ENCODE assay signal across 9 cellular contexts in genomic region chr1:225845633-225846259, GRCh38. TPM values are rescaled to one million over a fixed set of nuclear protein-coding genes. Genes with fewer than 3 reads are reported as not detected.
A peak's percentile ranks its signal among the peaks of the same experiment; 100 is the strongest.
DNase-seq lines count a peak whose midpoint lies in the region; ATAC-seq and TF ChIP-seq lines count a peak whose summit lies in the region.
"Had no signal": no experiment of that assay in that cellular context is flagged by ENCODE, and none has a peak within 500 bp of the region (broad histone marks: within the 10 kb centered on the region; RNA-seq: fewer than 3 reads in every experiment).

No MANE protein-coding gene starts in this region.

- no peaks in the 10 kb centered on the region for H3K27me3 Mint-ChIP-seq in CD8-positive, alpha-beta T cell (ENCODE audit: low read depth)

- H3K27ac Mint-ChIP-seq in CD8-positive, alpha-beta T cell = peak overlapping the region; percentile 52

- no peak overlapping the region for H3K4me3 ChIP-seq in CD8-positive, alpha-beta T cell (ENCODE audit: low read depth, low read length)
- H3K4me3 ChIP-seq in HFF-Myc (replicated peaks; ENCODE audit: low read depth, low read length) (no peak overlapping the region), OCI-LY7 (ENCODE audit: low read depth, low read length, poor library complexity, severe bottlenecking) (no peak overlapping the region), right atrium auricular region (no peak overlapping the region)

- no TSS peak for BruUV-seq in OCI-LY7 (replicated peaks; lab: Mats Ljungman, UMichigan)

- peak in 3 of 7 experiments; percentile 27 to 39 (median 39) for DNase-seq in CD8-positive, alpha-beta T cell
- peak; percentile 38 for DNase-seq in HFF-Myc (ENCODE audit: extremely low read depth, low read depth)
- peak; percentile 74 for DNase-seq in OCI-LY7 (ENCODE audit: low spot score)
- peak; percentile 71 for DNase-seq in amniotic stem cell (lab: John Stamatoyannopoulos, UW)
- DNase-seq in right atrium auricular region (ENCODE audit: low spot score) = peak; percentile 84
- peak; percentile 70 for DNase-seq in retina
- no peak for DNase-seq in GM19238 (ENCODE audit: insufficient read length, low spot score)

- H3K79me2 ChIP-seq in OCI-LY7 (ENCODE audit: insufficient read depth, low read depth, low read length) = no peaks in the 10 kb centered on the region

- no peak overlapping the region for H3K4me3 Mint-ChIP-seq in CD8-positive, alpha-beta T cell

- CTCF ChIA-PET in CD8-positive, alpha-beta T cell (lab: Charles Lee) = interaction anchor here (0.6 to 2.5 kb wide), 9 partner anchors 11 to 289 kb away, joined by 3 to 12 read pairs (median 5); partner anchors contain the start of gene TMEM63A
- CTCF ChIA-PET in OCI-LY7 (lab: Charles Lee; ENCODE audit: unreplicated experiment) = interaction anchor here (0.5 kb wide), 1 partner anchor 371 kb away, joined by 3 read pairs; no protein-coding TSS in a partner anchor

- H2AFZ ChIP-seq in OCI-LY7 (ENCODE audit: low read length) = no peak overlapping the region

- intact Hi-C loops in CD8-positive, alpha-beta T cell (cut with DNase I, micrococcal nuclease) = loop anchor here (5.0 kb wide), 3 partner anchors 67 to 368 kb away; partner anchors contain the start of gene SRP9 (in 2 of the 2)
- intact Hi-C loops in OCI-LY7 (cut with micrococcal nuclease; ENCODE audit: unreplicated experiment) = loop anchor here (1.0 to 5.0 kb wide), 2 partner anchors 193 to 291 kb away; partner anchors contain the start of gene ENAH

- H3K4me1 ChIP-seq in CD8-positive, alpha-beta T cell (ENCODE audit: insufficient read depth, low read length) = peaks cover 54% of the 10 kb centered on the region
- H3K4me1 ChIP-seq in OCI-LY7 (ENCODE audit: insufficient read depth, low read length, poor library complexity, severe bottlenecking) = peaks cover 49% of the 10 kb centered on the region
- H3K4me1 ChIP-seq in right atrium auricular region = peaks cover 0 to 37% of the 10 kb centered on the region in 2 donors

- H4K20me1 ChIP-seq in OCI-LY7 (ENCODE audit: insufficient read depth, low read length) = no peaks in the 10 kb centered on the region

- H3K27ac ChIP-seq in CD8-positive, alpha-beta T cell (ENCODE audit: low read depth, low read length) = no peak overlapping the region
- H3K27ac ChIP-seq in OCI-LY7 (ENCODE audit: low read depth, low read length, poor library complexity, severe bottlenecking) = no peak overlapping the region
- H3K27ac ChIP-seq in right atrium auricular region = peak overlapping the region in 1 of 2 donors; percentile 21

- no peaks in the 10 kb centered on the region for H3K9me3 Mint-ChIP-seq in CD8-positive, alpha-beta T cell

- H3K4me2 ChIP-seq in OCI-LY7 (ENCODE audit: low read length) = no peak overlapping the region

- no peak for ATAC-seq in CD8-positive, alpha-beta T cell
- no peak for ATAC-seq in HG03025 (IDR thresholded peaks at IDR 0.05; ENCODE audit: low FRiP score, unreplicated experiment)

- H3K36me3 ChIP-seq in CD8-positive, alpha-beta T cell (ENCODE audit: insufficient read depth, low read length) = peaks cover 17% of the 10 kb centered on the region
- H3K36me3 ChIP-seq in OCI-LY7 (ENCODE audit: insufficient read depth, low read length) (peaks cover 19% of the 10 kb centered on the region), right atrium auricular region (peaks cover 26% of the 10 kb centered on the region)

- peak; percentile 16 for TF ChIP-seq CTCF in CD8-positive, alpha-beta T cell (IDR thresholded peaks at IDR 0.05)
- peak; percentile 83 for TF ChIP-seq CTCF in HFF-Myc (IDR thresholded peaks at IDR 0.05; ENCODE audit: low read depth, low read length, missing control alignments)
- peak; percentile 83 for TF ChIP-seq CTCF in OCI-LY7 (conservative IDR thresholded peaks at IDR 0.05; ENCODE audit: low read length)
- peak; percentile 71 to 86 for TF ChIP-seq CTCF in right atrium auricular region (IDR thresholded peaks at IDR 0.05)

- H3K9me3 ChIP-seq in CD8-positive, alpha-beta T cell (ENCODE audit: low read length) = no peaks in the 10 kb centered on the region
- H3K9me3 ChIP-seq in OCI-LY7 (ENCODE audit: low read length) (peaks cover 6% of the 10 kb centered on the region; the same call in 1 of the 2 replicates), right atrium auricular region (no peaks in the 10 kb centered on the region)

- no peaks in the 10 kb centered on the region for H3K27me3 ChIP-seq in CD8-positive, alpha-beta T cell (ENCODE audit: insufficient read depth, low read length)
- H3K27me3 ChIP-seq in right atrium auricular region = no peaks in the 10 kb centered on the region

- H3K4me1 Mint-ChIP-seq in CD8-positive, alpha-beta T cell (ENCODE audit: low read depth) = peaks cover 64% of the 10 kb centered on the region

- peaks cover 38% of the 10 kb centered on the region for H3K36me3 Mint-ChIP-seq in CD8-positive, alpha-beta T cell

- no peaks in the 10 kb centered on the region for H3K9me2 ChIP-seq in OCI-LY7 (ENCODE audit: insufficient read depth, low read length)

- POLR2A ChIA-PET in CD8-positive, alpha-beta T cell (lab: Charles Lee) = interaction anchor here (0.8 to 1.3 kb wide), 3 partner anchors 37 to 378 kb away, joined by 3 to 7 read pairs (median 3); partner anchors contain the start of gene TMEM63A
- POLR2A ChIA-PET in OCI-LY7 (lab: Charles Lee) = interaction anchor here (1.0 kb wide), 1 partner anchor 365 kb away, joined by 3 read pairs; no protein-coding TSS in a partner anchor

RNA-seq across cellular contexts. Expression of gene EPHX1, which starts 35.8 kb away (rescaled TPM):
- under 1 TPM; 0.72 to 0.92 TPM for total RNA-seq in CD8-positive, alpha-beta T cell
- total RNA-seq in OCI-LY7 (2014; rRNA removed; shearing (Covaris generic)) = 0.41 and 0.44 TPM in 2 replicates
- total RNA-seq in OCI-LY7 (2022) = 0.89 and 1.3 TPM in 2 replicates
- total RNA-seq in right atrium auricular region = 10 to 100 TPM; 57.7 to 66.0 TPM

RNA-seq across cellular contexts. Expression of gene TMEM63A, which starts 36.4 kb away (rescaled TPM):
- 100 to 1,000 TPM; 132 to 144 TPM for total RNA-seq in CD8-positive, alpha-beta T cell
- 20.9 and 21.0 TPM in 2 replicates for total RNA-seq in OCI-LY7 (2014; rRNA removed; shearing (Covaris generic))
- total RNA-seq in OCI-LY7 (2022) = 46.5 and 53.3 TPM in 2 replicates
- total RNA-seq in right atrium auricular region = 10 to 100 TPM; 16.0 to 19.0 TPM

RNA-seq across cellular contexts. Expression of gene LEFTY1, which starts 43.2 kb away (rescaled TPM):
- total RNA-seq in CD8-positive, alpha-beta T cell = not detected
- total RNA-seq in OCI-LY7 (2014; rRNA removed; shearing (Covaris generic)) = 0.09 TPM in 1 of 2 replicates, not detected in the other
- total RNA-seq in OCI-LY7 (2022) = 0.44 and 1.0 TPM in 2 replicates
- total RNA-seq in right atrium auricular region = under 1 TPM in 1 of 2 donors, not detected in 1; 0.35 TPM
- total RNA-seq: T-helper 2 cell treated with Interferon-gamma antibody and Interleukin-4, amounts not matched to agents 100 ng/mL and 5 ng/mL, for 36 hours had no signal

Comparison
In these comparisons a context has a peak if more than half of its experiments do, and no peak if none do; other contexts are left out.
1. CTCF ChIP-seq: peak in every context shown above with its lines; median percentile 83 in HFF-Myc; 83 in OCI-LY7; 78 in right atrium auricular region; 16 in CD8-positive, alpha-beta T cell.
2. RNA of gene EPHX1, which starts 35.8 kb away (total RNA-seq): 57.7 to 66.0 TPM in right atrium auricular region; 0.41 to 1.3 TPM in OCI-LY7 and 0.72 to 0.92 TPM in CD8-positive, alpha-beta T cell; every median in the first group is over 10 times any median in the second.